13 cellular contexts compared by ENCODE assay signal in the genomic region with DNA sequence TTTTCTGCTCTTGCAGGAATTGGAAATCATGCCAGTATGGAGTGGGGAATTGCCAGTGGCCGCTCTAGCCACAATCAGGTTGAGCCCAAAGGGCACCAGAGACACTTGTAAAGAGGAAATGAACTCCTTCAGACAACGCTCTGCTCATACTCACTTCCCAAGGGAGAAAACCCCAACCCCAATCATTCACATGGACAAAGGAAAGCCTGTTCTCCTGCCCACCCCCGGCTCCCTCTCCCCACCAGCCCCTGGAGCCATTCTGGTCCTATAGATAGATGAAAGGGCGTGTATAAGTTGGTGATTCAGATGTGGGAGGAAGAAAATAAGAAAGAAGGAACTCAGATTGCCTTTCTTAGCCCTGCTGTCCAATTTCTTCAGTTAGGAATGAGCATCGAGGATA. TPM values are rescaled to one million over a fixed set of nuclear protein-coding genes. Genes with fewer than 3 reads are reported as not detected.
DNase-seq lines count a peak whose midpoint lies in the region; ATAC-seq and TF ChIP-seq lines count a peak whose summit lies in the region.
"Had no signal": no experiment of that assay in that cellular context is flagged by ENCODE, and none has a peak within 500 bp of the region (broad histone marks: within the 10 kb centered on the region; RNA-seq: fewer than 3 reads in every experiment).

No MANE protein-coding gene starts in this region.

- ATAC-seq in activated CD4-positive, CD25-positive, alpha-beta regulatory T cell treated with anti-CD3 and anti-CD28 coated beads, Interleukin-2, amount 50 U/mL, for 24 hours, result no peak

- no peak for TF ChIP-seq CTCF in foreskin fibroblast (IDR thresholded peaks at IDR 0.05; ENCODE audit: low read depth, low read length)

- no peak overlapping the region for H3K4me3 ChIP-seq in foreskin fibroblast (ENCODE audit: low read depth in 1 of 2, low read length in 2 of 2)
- H3K4me3 ChIP-seq: GM23248 had no signal

- DNase-seq in Daoy (ENCODE audit: low read depth), result peak; percentile 5
- peak; percentile 54 for DNase-seq in ecto neural progenitor cell (ENCODE audit: low spot score)
- peak; percentile 88 for DNase-seq in islet precursor cell
- no peak for DNase-seq in globus pallidus (ENCODE audit: low spot score)
- DNase-seq in nucleus accumbens (lab: John Stamatoyannopoulos, UW), result no peak
- no peak for DNase-seq in foreskin fibroblast
- DNase-seq: BE2C; CD8-positive, alpha-beta memory T cell; DMS53; GM23248; H7 had no signal

RNA-seq across cellular contexts. Expression of gene GFRA1, which starts 57.4 kb away (rescaled TPM):
- total RNA-seq in Daoy (2014; rRNA removed; shearing (Covaris generic)), result 0.80 and 1.1 TPM in 2 replicates
- total RNA-seq: CD8-positive, alpha-beta memory T cell; HT-29 had no signal

Comparison
In these comparisons a context has a peak if more than half of its experiments do, and no peak if none do; other contexts are left out.
1. DNase-seq: peak in Daoy (single experiment), ecto neural progenitor cell (single experiment) and islet precursor cell (single experiment); none in globus pallidus (single experiment), nucleus accumbens (0 of 56) and foreskin fibroblast (0 of 2).